ENCODE assay signal across 17 cellular contexts in genomic region chr18:41338341-41338740, GRCh38.
A peak's percentile ranks its signal among the peaks of the same experiment; 100 is the strongest.
DNase-seq lines count a peak whose midpoint lies in the region; ATAC-seq and TF ChIP-seq lines count a peak whose summit lies in the region.
"Had no signal": no experiment of that assay in that cellular context is flagged by ENCODE, and none has a peak within 500 bp of the region (broad histone marks: within the 10 kb centered on the region; RNA-seq: fewer than 3 reads in every experiment).

No MANE protein-coding gene starts in this region.

- peaks cover 0 to 2% of the 10 kb centered on the region in 2 experiments; a peak in 1 of 4 replicates for H3K4me1 ChIP-seq in SK-N-SH (ENCODE audit: control insufficient read depth in 1 of 2, insufficient read depth in 2 of 2, low read depth in 1 of 2, low read length in 1 of 2)
- H3K4me1 ChIP-seq: A549; BLaER1 treated with 17β-estradiol and CSF1 and Interleukin-3, amounts not matched to agents 10 nM and 100 nM had no signal

- no peaks in the 10 kb centered on the region for H4K20me1 ChIP-seq in SK-N-SH (ENCODE audit: insufficient read depth)
- H4K20me1 ChIP-seq: BLaER1 treated with 17β-estradiol and CSF1 and Interleukin-3, amounts not matched to agents 10 nM and 100 nM had no signal

- no peaks in the 10 kb centered on the region for H3K9me2 ChIP-seq in SK-N-SH

- no peaks in the 10 kb centered on the region for H3K79me2 ChIP-seq in SK-N-SH (ENCODE audit: insufficient read depth)

- H3K27ac ChIP-seq in SK-N-SH (ENCODE audit: low read depth in 2 of 2, low read length in 1 of 2): no peak overlapping the region
- H3K27ac ChIP-seq: 22Rv1; A549; BLaER1 treated with 17β-estradiol and CSF1 and Interleukin-3, amounts not matched to agents 10 nM and 100 nM; C4-2B had no signal

- no peak for TF ChIP-seq EP300 in SK-N-SH (IDR thresholded peaks at IDR 0.05; ENCODE audit: borderline replicate concordance in 1 of 2, low read depth in 1 of 2, low read length in 1 of 2)

- WGBS in SK-N-SH (ENCODE audit: low lambda C conversion rate): 7% methylated on average over 1 of the region's 1 CpG

- POLR2A ChIA-PET in SK-N-SH (lab: Yijun Ruan, JAX): no interaction called here

- H2AFZ ChIP-seq in SK-N-SH (ENCODE audit: low read depth): no peak overlapping the region

- H3K36me3 Mint-ChIP-seq in nephron (ENCODE audit: low read depth): no peaks in the 10 kb centered on the region

- H3K27me3 Mint-ChIP-seq in nephron (ENCODE audit: low read depth): no peaks in the 10 kb centered on the region
- H3K27me3 Mint-ChIP-seq: B cell; CD4-positive, alpha-beta T cell; CD8-positive, alpha-beta memory T cell had no signal

- no peaks in the 10 kb centered on the region for H3K36me3 ChIP-seq in SK-N-SH (replicated peaks in 1 of 2; ENCODE audit: control insufficient read depth in 1 of 2, insufficient read depth in 2 of 2, low read length in 1 of 2)
- H3K36me3 ChIP-seq: BLaER1 treated with 17β-estradiol and CSF1 and Interleukin-3, amounts not matched to agents 10 nM and 100 nM had no signal

- H3K9me3 ChIP-seq in SK-N-SH: no peaks in the 10 kb centered on the region
- H3K9me3 ChIP-seq: A549; BLaER1 treated with 17β-estradiol and CSF1 and Interleukin-3, amounts not matched to agents 10 nM and 100 nM had no signal

- TF ChIP-seq RAD21 in SK-N-SH (IDR thresholded peaks at IDR 0.05; ENCODE audit: low read length): no peak

- CTCF ChIA-PET in SK-N-SH (lab: Yijun Ruan, JAX): interaction anchor here (1.5 kb wide), 1 partner anchor 17 kb away, joined by 3 read pairs; no protein-coding TSS in a partner anchor

- H3K4me3 Mint-ChIP-seq in nephron: no peak overlapping the region
- H3K4me3 Mint-ChIP-seq: B cell; CD4-positive, alpha-beta T cell; CD8-positive, alpha-beta memory T cell had no signal

- no peaks in the 10 kb centered on the region for H3K9me3 Mint-ChIP-seq in nephron

- DNase-seq in SK-N-SH: peak; percentile 10
- DNase-seq in SK-N-DZ (ENCODE audit: low spot score): peak; percentile 80
- DNase-seq in activated naive CD4-positive, alpha-beta T cell treated with anti-CD3 and anti-CD28 coated beads, Interleukin-2, amount 50 U/mL, for 16 hours: no peak
- DNase-seq: AML-193; CD4-positive, alpha-beta T cell; CD8-positive, alpha-beta memory T cell; COR-L47; DMS79 treated with DMSO at 0.1 percent for 48 hours; GF-D8 had no signal

- no peak for TF ChIP-seq CTCF in SK-N-SH (IDR thresholded peaks at IDR 0.05)
- no peak for TF ChIP-seq CTCF in nephron (IDR thresholded peaks at IDR 0.05; ENCODE audit: unreplicated experiment in 3 of 3)

- H3K27me3 ChIP-seq in SK-N-SH (ENCODE audit: insufficient read depth): no peaks in the 10 kb centered on the region
- H3K27me3 ChIP-seq: BLaER1 treated with 17β-estradiol and CSF1 and Interleukin-3, amounts not matched to agents 10 nM and 100 nM had no signal

- H3F3A ChIP-seq in SK-N-SH (replicated peaks; ENCODE audit: insufficient read depth): no peaks in the 10 kb centered on the region

- no peak overlapping the region for H3K4me3 ChIP-seq in SK-N-SH (ENCODE audit: low read depth in 2 of 2, low read length in 1 of 2)
- H3K4me3 ChIP-seq: A549; BLaER1 treated with 17β-estradiol and CSF1 and Interleukin-3, amounts not matched to agents 10 nM and 100 nM had no signal

- H3K27ac Mint-ChIP-seq in nephron: peak overlapping the region; percentile 31 to 70 (median 58)
- H3K27ac Mint-ChIP-seq: B cell; CD4-positive, alpha-beta T cell; CD8-positive, alpha-beta memory T cell had no signal

- ATAC-seq in SK-N-SH treated with all-trans-retinoic acid at 6 μM for 48 hours (no peak), GM18517 (IDR thresholded peaks at IDR 0.05; ENCODE audit: unreplicated experiment) (no peak)
- ATAC-seq: A549 had no signal

- no peak overlapping the region for H3K4me2 ChIP-seq in SK-N-SH
- H3K4me2 ChIP-seq: A549; BLaER1 treated with 17β-estradiol and CSF1 and Interleukin-3, amounts not matched to agents 10 nM and 100 nM had no signal

- H3K9ac ChIP-seq in SK-N-SH: no peak overlapping the region
- H3K9ac ChIP-seq: BLaER1 treated with 17β-estradiol and CSF1 and Interleukin-3, amounts not matched to agents 10 nM and 100 nM had no signal

- peaks cover 5% of the 10 kb centered on the region for H3K4me1 Mint-ChIP-seq in nephron
- H3K4me1 Mint-ChIP-seq: B cell; CD8-positive, alpha-beta memory T cell had no signal

TF ChIP-seq in SK-N-SH, 30 proteins besides CTCF, POLR2A, EP300 and RAD21:
- TF ChIP-seq USF1 (IDR thresholded peaks at IDR 0.05; ENCODE audit: borderline replicate concordance, low read depth): no peak
- peak; percentile 82 for TF ChIP-seq GATA2 (CRISPR knock-in tag; IDR thresholded peaks at IDR 0.05)

TF ChIP-seq in SK-N-SH treated with all-trans-retinoic acid at 6 μM for 48 hours, 23 proteins besides CTCF, POLR2A, EP300 and RAD21 (continues in another document):
- TF ChIP-seq ESRRG (CRISPR knock-in tag; IDR thresholded peaks at IDR 0.05) (no peak), CSRNP3 (CRISPR knock-in tag; IDR thresholded peaks at IDR 0.05) (no peak), RARB (CRISPR knock-in tag; IDR thresholded peaks at IDR 0.05) (no peak), ARNTL (CRISPR knock-in tag; IDR thresholded peaks at IDR 0.05; ENCODE audit: borderline replicate concordance, low read depth) (no peak), PPARA (CRISPR knock-in tag; IDR thresholded peaks at IDR 0.05; ENCODE audit: borderline replicate concordance) (no peak), CSDC2 (CRISPR knock-in tag; IDR thresholded peaks at IDR 0.05) (no peak), CREB5 (CRISPR knock-in tag; IDR thresholded peaks at IDR 0.05; ENCODE audit: low read depth) (no peak), ZNF8 (CRISPR knock-in tag; IDR thresholded peaks at IDR 0.05) (no peak), ZNF70 (CRISPR knock-in tag; IDR thresholded peaks at IDR 0.05) (no peak), OSR1 (CRISPR knock-in tag; IDR thresholded peaks at IDR 0.05) (no peak), POU6F1 (CRISPR knock-in tag; IDR thresholded peaks at IDR 0.05; ENCODE audit: borderline replicate concordance, low read depth) (no peak), ZC3H10 (CRISPR knock-in tag; IDR thresholded peaks at IDR 0.05) (no peak), GLIS3 (CRISPR knock-in tag; IDR thresholded peaks at IDR 0.05) (no peak), TCF4 (CRISPR knock-in tag; IDR thresholded peaks at IDR 0.05; ENCODE audit: borderline replicate concordance) (no peak)
